8 cellular contexts compared by ENCODE assay signal in genomic region chr10:32980558-32981468, GRCh38. TPM values are rescaled to one million over a fixed set of nuclear protein-coding genes. Genes with fewer than 3 reads are reported as not detected.
DNase-seq lines count a peak whose midpoint lies in the region; ATAC-seq and TF ChIP-seq lines count a peak whose summit lies in the region.

No MANE protein-coding gene starts in this region.

- H3K27ac ChIP-seq in coronary artery, result peak overlapping the region; percentile 87 to 90
- peak overlapping the region; percentile 88 to 90 for H3K27ac ChIP-seq in left lung

- H3K4me3 ChIP-seq in AG10803 (ENCODE audit: low read length), result peak overlapping the region; percentile 57
- H3K4me3 ChIP-seq in coronary artery, result peak overlapping the region; percentile 71
- peak overlapping the region; percentile 44 to 46 for H3K4me3 ChIP-seq in left lung

- TF ChIP-seq CTCF in AG10803 (conservative IDR thresholded peaks at IDR 0.05; ENCODE audit: low read length) (peak; percentile 14; the same call in 1 of the 2 replicates), coronary artery (IDR thresholded peaks at IDR 0.05) (no peak), left lung (IDR thresholded peaks at IDR 0.05) (no peak)

- H3K36me3 ChIP-seq in left lung, result no peaks in the 10 kb centered on the region

- H3K4me1 ChIP-seq in left lung, result peaks cover 19 to 53% of the 10 kb centered on the region in 2 donors

- H3K9me3 ChIP-seq in left lung, result no peaks in the 10 kb centered on the region

- intact Hi-C loops in left lung (cut with DNase I), result no loop called here

- peak; percentile 93 for ATAC-seq in GM19025 (IDR thresholded peaks at IDR 0.05; ENCODE audit: low read depth, unreplicated experiment)
- peak; percentile 97 for ATAC-seq in HG03354 (IDR thresholded peaks at IDR 0.05; ENCODE audit: poor library complexity, severe bottlenecking, unreplicated experiment)
- peak; percentile 96 for ATAC-seq in left lung

- H3K27me3 ChIP-seq in left lung, result no peaks in the 10 kb centered on the region

- DNase-seq in AG10803 (ENCODE audit: low read depth) (peak; percentile 99), NCI-H510A (lab: John Stamatoyannopoulos, UW) (peak; percentile 85), coronary artery (ENCODE audit: low spot score) (peak; percentile 97), left lung (peak; percentile 93 to 96)
- DNase-seq in activated CD4-positive, alpha-beta T cell treated with anti-CD3 and anti-CD28 coated beads for 4 hours, result peak; percentile 83
- DNase-seq in stimulated activated CD4-positive, alpha-beta T cell treated with anti-CD3 and anti-CD28 coated beads, Interleukin-2, amount 100 ng/mL, for 4 hours (ENCODE audit: low read depth), result peak; percentile 78

RNA-seq across cellular contexts. Expression of gene ITGB1, which starts 22.8 kb away (rescaled TPM):
- 100 to 1,000 TPM; 498 to 642 TPM for total RNA-seq in left lung

Comparison
In these comparisons a context has a peak if more than half of its experiments do, and no peak if none do; other contexts are left out.
1. Peak in every context shown above with its lines: DNase-seq, ATAC-seq, H3K4me3 ChIP-seq and H3K27ac ChIP-seq.